ENCODE assay signal across 8 cellular contexts in genomic region chr22:46738961-46739870, GRCh38. TPM values are rescaled to one million over a fixed set of nuclear protein-coding genes. Genes with fewer than 3 reads are reported as not detected.
DNase-seq lines count a peak whose midpoint lies in the region; ATAC-seq and TF ChIP-seq lines count a peak whose summit lies in the region.

No MANE protein-coding gene starts in this region.

- no peak for TF ChIP-seq CTCF in colonic mucosa (IDR thresholded peaks at IDR 0.05)
- no peak for TF ChIP-seq CTCF in lower lobe of right lung (IDR thresholded peaks at IDR 0.05)

- H3K4me3 ChIP-seq in colonic mucosa: peak overlapping the region; percentile 84
- H3K4me3 ChIP-seq in lower lobe of right lung: peak overlapping the region; percentile 89
- H3K4me3 ChIP-seq in subcutaneous abdominal adipose tissue (ENCODE audit: low read depth in 1 of 5, low read length in 5 of 5): peak overlapping the region; percentile 46 to 77 (median 64)

- intact Hi-C loops in colonic mucosa (cut with DNase I): loop anchor here (10.0 kb wide), 1 partner anchor 164 kb away; no protein-coding TSS in a partner anchor
- intact Hi-C loops in lower lobe of right lung (cut with DNase I): no loop called here

- H3K4me1 ChIP-seq in colonic mucosa (peaks cover 38% of the 10 kb centered on the region), lower lobe of right lung (peaks cover 56% of the 10 kb centered on the region), subcutaneous abdominal adipose tissue (ENCODE audit: control insufficient read depth in 5 of 5, insufficient read depth in 5 of 5, low read length in 5 of 5) (peaks cover 13 to 65% (median 56%) of the 10 kb centered on the region in 5 donors)

- peak; percentile 1 to 55 for ATAC-seq in lower lobe of right lung
- ATAC-seq in HG03442 (IDR thresholded peaks at IDR 0.05; ENCODE audit: unreplicated experiment): no peak
- ATAC-seq in HG02970 (IDR thresholded peaks at IDR 0.05; ENCODE audit: low FRiP score, unreplicated experiment): no peak

- DNase-seq in DMS53 (lab: John Stamatoyannopoulos, UW) (peak; percentile 92), UCSD-AML1 (lab: John Stamatoyannopoulos, UW; ENCODE audit: unreplicated experiment) (peak; percentile 35), colonic mucosa (peak; percentile 89), lower lobe of right lung (no peak)

- H3K27me3 ChIP-seq in colonic mucosa (no peaks in the 10 kb centered on the region), lower lobe of right lung (ENCODE audit: low read depth) (no peaks in the 10 kb centered on the region), subcutaneous abdominal adipose tissue (ENCODE audit: control insufficient read depth in 5 of 5, insufficient read depth in 4 of 5, low read length in 5 of 5) (no peaks in the 10 kb centered on the region)

- H3K27ac ChIP-seq in KOPT-K1 (ENCODE audit: low read depth, low read length, poor library complexity, severe bottlenecking): peak overlapping the region; percentile 88
- H3K27ac ChIP-seq in colonic mucosa: peak overlapping the region; percentile 88
- H3K27ac ChIP-seq in lower lobe of right lung: peak overlapping the region; percentile 80
- H3K27ac ChIP-seq in subcutaneous abdominal adipose tissue (ENCODE audit: low read depth, low read length): peak overlapping the region; percentile 57

- H3K9ac ChIP-seq in colonic mucosa (ENCODE audit: low read depth in 2 of 2, low read length in 2 of 2): peak overlapping the region; percentile 91 to 92
- H3K9ac ChIP-seq in subcutaneous abdominal adipose tissue (ENCODE audit: low read length in 5 of 5): peak overlapping the region in 3 of 5 donors; percentile 24 to 82 (median 43)

- H3K9me3 ChIP-seq in KOPT-K1 (ENCODE audit: insufficient read depth, low read length, poor library complexity, severe bottlenecking) (no peaks in the 10 kb centered on the region), colonic mucosa (no peaks in the 10 kb centered on the region), lower lobe of right lung (no peaks in the 10 kb centered on the region), subcutaneous abdominal adipose tissue (ENCODE audit: control insufficient read depth in 5 of 5, low read length in 5 of 5) (no peaks in the 10 kb centered on the region)

- H3K36me3 ChIP-seq in KOPT-K1 (ENCODE audit: insufficient read depth, low read length): peaks cover 23% of the 10 kb centered on the region
- no peaks in the 10 kb centered on the region for H3K36me3 ChIP-seq in colonic mucosa
- H3K36me3 ChIP-seq in lower lobe of right lung: no peaks in the 10 kb centered on the region
- H3K36me3 ChIP-seq in subcutaneous abdominal adipose tissue (ENCODE audit: control insufficient read depth in 5 of 5, insufficient read depth in 5 of 5, low read length in 5 of 5): no peaks in the 10 kb centered on the region

RNA-seq across cellular contexts. Expression of gene CERK, which starts 1.2 kb away (rescaled TPM):
- total RNA-seq in colonic mucosa: 10 to 100 TPM; 24.7 to 46.6 TPM
- total RNA-seq in lower lobe of right lung: 26.1 TPM

RNA-seq across cellular contexts. Expression of gene TBC1D22A, which starts 23.2 kb away (rescaled TPM):
- 10 to 100 TPM; 34.2 to 36.4 TPM for total RNA-seq in colonic mucosa
- 34.1 TPM for total RNA-seq in lower lobe of right lung

Comparison
In these comparisons a context has a peak if more than half of its experiments do, and no peak if none do; other contexts are left out.
1. ATAC-seq: peak in lower lobe of right lung (2 of 2); none in HG03442 (single experiment) and HG02970 (single experiment).
2. Peak in every context shown above with its lines, with median percentiles within 50 percentile points of each other: H3K27ac ChIP-seq and H3K4me3 ChIP-seq.